8 cellular contexts compared by ENCODE assay signal in genomic region chr13:27171244-27171829, GRCh38. TPM values are rescaled to one million over a fixed set of nuclear protein-coding genes. Genes with fewer than 3 reads are reported as not detected.
DNase-seq lines count a peak whose midpoint lies in the region; ATAC-seq, FAIRE-seq and TF ChIP-seq lines count a peak whose summit lies in the region.

A gene with protein sequence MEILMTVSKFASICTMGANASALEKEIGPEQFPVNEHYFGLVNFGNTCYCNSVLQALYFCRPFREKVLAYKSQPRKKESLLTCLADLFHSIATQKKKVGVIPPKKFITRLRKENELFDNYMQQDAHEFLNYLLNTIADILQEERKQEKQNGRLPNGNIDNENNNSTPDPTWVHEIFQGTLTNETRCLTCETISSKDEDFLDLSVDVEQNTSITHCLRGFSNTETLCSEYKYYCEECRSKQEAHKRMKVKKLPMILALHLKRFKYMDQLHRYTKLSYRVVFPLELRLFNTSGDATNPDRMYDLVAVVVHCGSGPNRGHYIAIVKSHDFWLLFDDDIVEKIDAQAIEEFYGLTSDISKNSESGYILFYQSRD (minus strand): TSS chr13:27171811. CDS start chr13:27171639, 172 bp downstream.

- H3K36me3 ChIP-seq in SJSA1 (no peaks in the 10 kb centered on the region; the same call in 1 of the 2 replicates), K562 (ENCODE audit: control insufficient read depth, insufficient read depth, low read length) (no peaks in the 10 kb centered on the region), keratinocyte (ENCODE audit: control insufficient read depth in 2 of 2, extremely low read depth in 1 of 2, insufficient read depth in 2 of 2, low read length in 2 of 2) (no peaks in the 10 kb centered on the region)

- FAIRE-seq in K562 (lab: Jason Lieb, UNC) (no peak), keratinocyte (lab: Jason Lieb, UNC) (no peak)

- H3K27ac ChIP-seq in SJSA1, result peak within 1 kb of the TSS; percentile 57
- peak within 1 kb of the TSS; percentile 83 for H3K27ac ChIP-seq in K562 (ENCODE audit: extremely low read depth, low read depth, low read length)
- H3K27ac ChIP-seq in keratinocyte (ENCODE audit: control insufficient read depth, insufficient read depth, low read length), result peak within 1 kb of the TSS; percentile 86

- peak within 1 kb of the TSS; percentile 83 for H3K4me2 ChIP-seq in K562 (ENCODE audit: insufficient read depth, low read length)
- peak within 1 kb of the TSS; percentile 89 for H3K4me2 ChIP-seq in keratinocyte (ENCODE audit: control insufficient read depth, extremely low read depth, insufficient read depth, low read depth, low read length)

- H4K20me1 ChIP-seq in K562 (replicated peaks; ENCODE audit: control insufficient read depth, insufficient read depth, low read length) (peaks cover 17% of the 10 kb centered on the region), keratinocyte (ENCODE audit: control insufficient read depth, extremely low read depth, insufficient read depth, low read length) (peaks cover 6% of the 10 kb centered on the region)

- CTCF ChIA-PET in K562 (lab: Yijun Ruan, JAX; ENCODE audit: low intra/inter-chr PET ratio), result no interaction called here

- peaks cover 46% of the 10 kb centered on the region for H3K79me2 ChIP-seq in K562 (ENCODE audit: control insufficient read depth, insufficient read depth, low read length)
- H3K79me2 ChIP-seq in keratinocyte (ENCODE audit: control insufficient read depth, insufficient read depth, low read length), result peaks cover 42% of the 10 kb centered on the region

- no peaks in the 10 kb centered on the region for H3K9me1 ChIP-seq in K562 (ENCODE audit: control insufficient read depth, insufficient read depth, low read length)
- H3K9me1 ChIP-seq in keratinocyte (ENCODE audit: control insufficient read depth, extremely low read depth, insufficient read depth, low read length), result peaks cover 3% of the 10 kb centered on the region

- dilution Hi-C loops in keratinocyte (cut with MboI; ENCODE audit: extremely low pct_ligation_motif_present, low sequenced_read_pairs), result no loop called here

- no CpG with 5 or more reads among the region's 88 CpGs for WGBS in K562 (ENCODE audit: insufficient coverage, low coverage, missing lambda C conversion rate)

- no peaks in the 10 kb centered on the region for H3K27me3 ChIP-seq in SJSA1 (replicated peaks)
- no peaks in the 10 kb centered on the region for H3K27me3 ChIP-seq in K562 (ENCODE audit: control insufficient read depth in 2 of 2, insufficient read depth in 2 of 2, low read length in 2 of 2)
- no peaks in the 10 kb centered on the region for H3K27me3 ChIP-seq in keratinocyte (ENCODE audit: control insufficient read depth, extremely low read depth, insufficient read depth, low read length)

- TF ChIP-seq CTCF in K562 (IDR thresholded peaks at IDR 0.05 in 2 of 3, conservative IDR thresholded peaks at IDR 0.05 in 1 of 3; ENCODE audit: insufficient read depth in 2 of 3, low read depth in 1 of 3, low read length in 3 of 3) (peak in 2 of 3 experiments; percentile 28; a peak in 3 of 6 replicates), keratinocyte (optimal IDR thresholded peaks at IDR 0.05 in 1 of 3, IDR thresholded peaks at IDR 0.05 in 1 of 3, conservative IDR thresholded peaks at IDR 0.05 in 1 of 3; ENCODE audit: extremely low read depth in 1 of 3, insufficient read depth in 2 of 3, low read length in 3 of 3) (peak in 1 of 3 experiments; percentile 36)

- POLR2A ChIA-PET in K562 (lab: Yijun Ruan, JAX), result interaction anchor here (0.9 to 1.7 kb wide), 2 partner anchors 11 to 12 kb away, joined by 6 to 8 read pairs; no protein-coding TSS in a partner anchor

- BruUV-seq in K562 (replicated peaks; lab: Mats Ljungman, UMichigan), result no TSS peak

- H3K9ac ChIP-seq in K562 (ENCODE audit: insufficient read depth in 1 of 2, low read depth in 2 of 2, low read length in 2 of 2) (peak within 1 kb of the TSS; percentile 69 to 92), keratinocyte (ENCODE audit: control insufficient read depth, extremely low read depth, insufficient read depth, low read length) (peak within 1 kb of the TSS; percentile 88)

- ATAC-seq in HG02943 (IDR thresholded peaks at IDR 0.05; ENCODE audit: low read depth, unreplicated experiment) (peak; percentile 12), K562 (peak; percentile 21)

- in situ Hi-C loops in K562 (cut with MboI), result no loop called here

- H2AFZ ChIP-seq in K562 (ENCODE audit: low read depth, low read length) (peak within 1 kb of the TSS; percentile 87), keratinocyte (ENCODE audit: control insufficient read depth, low read length) (peak within 1 kb of the TSS; percentile 93)

- peak within 1 kb of the TSS; percentile 61 for H3K4me3 ChIP-seq in SJSA1
- H3K4me3 ChIP-seq in K562, result peak within 1 kb of the TSS; percentile 69
- H3K4me3 ChIP-seq in keratinocyte (ENCODE audit: control insufficient read depth in 2 of 3, extremely low read depth in 1 of 3, insufficient read depth in 2 of 3, low read depth in 1 of 3, low read length in 3 of 3), result peak within 1 kb of the TSS; percentile 67 to 87 (median 77)

- peaks cover 7% of the 10 kb centered on the region for H3K4me1 ChIP-seq in SJSA1 (replicated peaks)
- peaks cover 2 to 34% of the 10 kb centered on the region in 2 experiments; a peak in 4 of 5 replicates for H3K4me1 ChIP-seq in K562 (replicated peaks in 1 of 2; ENCODE audit: control insufficient read depth in 2 of 2, insufficient read depth in 2 of 2, low read length in 2 of 2)
- H3K4me1 ChIP-seq in keratinocyte (ENCODE audit: control insufficient read depth, extremely low read depth, insufficient read depth, low read length), result peaks cover 31% of the 10 kb centered on the region

- intact Hi-C loops in K562 (cut with micrococcal nuclease), result loop anchor here (2.0 to 5.0 kb wide), 3 partner anchors 47 to 189 kb away; partner anchors contain the start of gene RPL21

- H3K9me3 ChIP-seq in SJSA1 (replicated peaks) (no peaks in the 10 kb centered on the region), K562 (replicated peaks; ENCODE audit: control insufficient read depth, insufficient read depth, low read depth, low read length) (no peaks in the 10 kb centered on the region), keratinocyte (ENCODE audit: control insufficient read depth, low read depth, low read length) (no peaks in the 10 kb centered on the region)

- TF ChIP-seq POLR2A in GM15510 (IDR thresholded peaks at IDR 0.05; ENCODE audit: borderline replicate concordance, extremely low read depth, insufficient read length), result peak; percentile 65
- TF ChIP-seq POLR2A in K562 (conservative IDR thresholded peaks at IDR 0.05), result no peak

- TF ChIP-seq EP300 in K562 (IDR thresholded peaks at IDR 0.05; ENCODE audit: low read length), result no peak

- DNase-seq in 8988T, result peak; percentile 31
- DNase-seq in SJSA1 (ENCODE audit: low read depth in 1 of 2, low spot score in 2 of 2), result peak; percentile 4 to 43
- DNase-seq in K562 (ENCODE audit: extremely low read depth in 1 of 4, low spot score in 3 of 4), result peak; percentile 47 to 63 (median 54)
- no peak for DNase-seq in keratinocyte (ENCODE audit: low read depth, low spot score)
- peak; percentile 27 for DNase-seq in stimulated activated CD4-positive, alpha-beta T cell treated with anti-CD3 and anti-CD28 coated beads, Interleukin-1b, Interleukin-23, amount 100 ng/mL, for 48 hours
- DNase-seq in GM19240 (ENCODE audit: insufficient read length, low spot score), result no peak

- no peak; a peak in 1 of 4 replicates for TF ChIP-seq RAD21 in K562 (CRISPR knock-in tag; conservative IDR thresholded peaks at IDR 0.05 in 1 of 2, IDR thresholded peaks at IDR 0.05 in 1 of 2)

TF ChIP-seq in K562, 482 proteins besides CTCF, POLR2A, EP300 and RAD21 (continues in another document):
- no peak for TF ChIP-seq KHSRP (IDR thresholded peaks at IDR 0.05)
- TF ChIP-seq OTX1 (CRISPR knock-in tag; IDR thresholded peaks at IDR 0.05), result no peak
- TF ChIP-seq BACH1 (tag; IDR thresholded peaks at IDR 0.05), result no peak
- TF ChIP-seq DLX4 (CRISPR knock-in tag; IDR thresholded peaks at IDR 0.05), result no peak
- peak; percentile 4; the same call in 1 of the 2 replicates for TF ChIP-seq GABPA (tag; conservative IDR thresholded peaks at IDR 0.05; ENCODE audit: low read depth)
- no peak for TF ChIP-seq TAL1 (IDR thresholded peaks at IDR 0.05)
- peak; percentile 40; the same call in 1 of the 2 replicates for TF ChIP-seq ZBTB7A (IDR thresholded peaks at IDR 0.05; ENCODE audit: borderline replicate concordance, control insufficient read depth, low read depth, low read length)

RNA-seq across cellular contexts. Expression of the gene that starts here (rescaled TPM):
- 10.9 and 16.2 TPM in 2 replicates for total RNA-seq in SJSA1 (2014; rRNA removed; shearing (Covaris generic))
- 13.2 and 38.3 TPM in 2 replicates for total RNA-seq in K562 (2011; cell fraction: chromatin; rRNA removed; ENCODE audit: low replicate concordance)
- 9.5 and 10.5 TPM in 2 replicates for total RNA-seq in K562 (2011; cell fraction: nucleolus; rRNA removed)
- total RNA-seq in K562 (2011; cell fraction: nucleoplasm; rRNA removed), result 21.6 and 39.0 TPM in 2 replicates
- total RNA-seq in K562 (2014; rRNA removed), result 7.8 and 8.9 TPM in 2 replicates
- 17.2 and 18.1 TPM in 2 replicates for total RNA-seq in K562 (2014; rRNA removed; fragmentation: Illumina TruSeq; extraction: Trizol)
- total RNA-seq in K562 (2015; rRNA removed; fragmentation: Illumina TruSeq; extraction: Trizol), result 11.1 and 13.3 TPM in 2 replicates
- 12.7 and 13.1 TPM in 2 replicates for total RNA-seq in K562 (2021)
- 13.8 and 20.5 TPM in 2 replicates for polyA plus RNA-seq in K562 (2011; rRNA removed)
- polyA plus RNA-seq in K562 (2011; cell fraction: cytosol; rRNA removed), result 2.3 and 4.2 TPM in 2 replicates
- polyA plus RNA-seq in K562 (2011; cell fraction: nucleus; rRNA removed), result 7.5 and 8.8 TPM in 2 replicates
- polyA plus RNA-seq in K562 (2012), result 12.3 and 14.4 TPM in 2 replicates
- 11.7 and 15.3 TPM in 2 replicates for polyA plus RNA-seq in K562 (2014; fragmentation: Illumina TruSeq; extraction: Trizol)
- polyA plus RNA-seq in K562 (2014; fragmentation: Nextera tagmentation; extraction: Ambion mirVana), result 1 to 10 TPM; 1.8 to 5.1 TPM
- polyA plus RNA-seq in K562 (2014; rRNA removed), result 11.0 and 14.0 TPM in 2 replicates
- 18.9 and 19.8 TPM in 2 replicates for polyA minus RNA-seq in K562 (2011; rRNA and poly(A)+ RNA removed)
- polyA minus RNA-seq in K562 (2011; cell fraction: cytosol; rRNA and poly(A)+ RNA removed), result 4.2 and 6.3 TPM in 2 replicates
- 11.3 and 17.3 TPM in 2 replicates for polyA minus RNA-seq in K562 (2011; cell fraction: nucleus; rRNA and poly(A)+ RNA removed)
- 9.7 to 20.7 TPM (median 11.2 TPM) in 3 replicates for polyA plus RNA-seq in keratinocyte
- 11.4 TPM for polyA plus RNA-seq in keratinocyte (2011; ENCODE audit: low read depth)
- 9.4 and 19.0 TPM in 2 replicates for polyA plus RNA-seq in keratinocyte (2011; cell fraction: cytosol; rRNA removed)
- 9.1 and 11.4 TPM in 2 replicates for polyA plus RNA-seq in keratinocyte (2011; cell fraction: nucleus; rRNA removed)
- polyA plus RNA-seq in keratinocyte (2012; ENCODE audit: low replicate concordance), result 12.9 and 19.2 TPM in 2 replicates
- 2.1 to 19.8 TPM (median 9.6 TPM) in 3 replicates for polyA minus RNA-seq in keratinocyte
- 9.2 TPM for polyA minus RNA-seq in keratinocyte (2011; cell fraction: cytosol; rRNA and poly(A)+ RNA removed)
- 8.4 and 16.5 TPM in 2 replicates for polyA minus RNA-seq in keratinocyte (2011; cell fraction: nucleus; rRNA and poly(A)+ RNA removed)

Comparison
In these comparisons a context has a peak if more than half of its experiments do, and no peak if none do; other contexts are left out.
1. DNase-seq: peak in 8988T (single experiment), SJSA1 (2 of 2), K562 (4 of 4) and stimulated activated CD4-positive, alpha-beta T cell treated with anti-CD3 and anti-CD28 coated beads, Interleukin-1b, Interleukin-23, amount 100 ng/mL, for 48 hours (single experiment); none in keratinocyte (single experiment) and GM19240 (single experiment).
2. Peak in every context shown above with its lines, with median percentiles within 50 percentile points of each other: H3K27ac ChIP-seq and H3K4me3 ChIP-seq.